Comparison of ENCODE assay signal across 11 cellular contexts in genomic region chr11:48005133-48005532, GRCh38. TPM values are rescaled to one million over a fixed set of nuclear protein-coding genes. Genes with fewer than 3 reads are reported as not detected.
DNase-seq lines count a peak whose midpoint lies in the region; ATAC-seq and TF ChIP-seq lines count a peak whose summit lies in the region.
"Had no signal": no experiment of that assay in that cellular context is flagged by ENCODE, and none has a peak within 500 bp of the region (broad histone marks: within the 10 kb centered on the region; RNA-seq: fewer than 3 reads in every experiment).

No MANE protein-coding gene starts in this region.

- TF ChIP-seq CTCF in fibroblast of mammary gland (conservative IDR thresholded peaks at IDR 0.05; ENCODE audit: control insufficient read depth, insufficient read depth, low read depth, low read length) = no peak

- peak overlapping the region; percentile 93 for H3K27ac Mint-ChIP-seq in stimulated activated memory B cell treated with anti-CD40 and anti-IgM and Interleukin-4, amounts not matched to agents 10 μg/mL and 1 μg/mL and 100 μg/mL, for 72 hours

- no peak overlapping the region for H3K4me3 ChIP-seq in fibroblast of mammary gland (ENCODE audit: control insufficient read depth, low read depth, low read length)
- H3K4me3 ChIP-seq: SJSA1 had no signal

- no peaks in the 10 kb centered on the region for H3K27me3 Mint-ChIP-seq in stimulated activated memory B cell treated with anti-CD40 and anti-IgM and Interleukin-4, amounts not matched to agents 10 μg/mL and 1 μg/mL and 100 μg/mL, for 72 hours

- H3K9me3 Mint-ChIP-seq in stimulated activated memory B cell treated with anti-CD40 and anti-IgM and Interleukin-4, amounts not matched to agents 10 μg/mL and 1 μg/mL and 100 μg/mL, for 72 hours = no peaks in the 10 kb centered on the region

- DNase-seq in SIG-M5 treated with dmso at 0.1 percent for 504 hours (lab: John Stamatoyannopoulos, UW; ENCODE audit: unreplicated experiment) (peak; percentile 31), SIG-M5 (lab: John Stamatoyannopoulos, UW) (no peak), fibroblast of mammary gland (ENCODE audit: low read depth) (peak; percentile 54), A172 (ENCODE audit: low spot score) (no peak), GM19240 (ENCODE audit: insufficient read length, low spot score) (no peak)
- DNase-seq in activated CD4-positive, alpha-beta T cell treated with anti-CD3 and anti-CD28 coated beads, Interleukin-2, amount 50 U/mL, for 48 hours = peak; percentile 51 to 66
- DNase-seq: amygdala, NCI-H1436 had no signal

- no peak for ATAC-seq in stimulated activated memory B cell treated with anti-CD40 and anti-IgM and Interleukin-4, amounts not matched to agents 10 μg/mL and 1 μg/mL and 100 μg/mL, for 72 hours
- ATAC-seq in HG03039 (IDR thresholded peaks at IDR 0.05; ENCODE audit: unreplicated experiment) = no peak

- H3K36me3 Mint-ChIP-seq in stimulated activated memory B cell treated with anti-CD40 and anti-IgM and Interleukin-4, amounts not matched to agents 10 μg/mL and 1 μg/mL and 100 μg/mL, for 72 hours = no peaks in the 10 kb centered on the region

- peaks cover 73% of the 10 kb centered on the region for H3K4me1 Mint-ChIP-seq in stimulated activated memory B cell treated with anti-CD40 and anti-IgM and Interleukin-4, amounts not matched to agents 10 μg/mL and 1 μg/mL and 100 μg/mL, for 72 hours

- H3K4me3 Mint-ChIP-seq in stimulated activated memory B cell treated with anti-CD40 and anti-IgM and Interleukin-4, amounts not matched to agents 10 μg/mL and 1 μg/mL and 100 μg/mL, for 72 hours = peak overlapping the region; percentile 29

RNA-seq across cellular contexts. Expression of gene PTPRJ, which starts 24.8 kb away (rescaled TPM):
- 15.2 and 15.8 TPM in 2 replicates for total RNA-seq in A172 (2014; rRNA removed; shearing (Covaris generic))

Comparison
In these comparisons a context has a peak if more than half of its experiments do, and no peak if none do; other contexts are left out.
1. DNase-seq: peak in SIG-M5 treated with dmso at 0.1 percent for 504 hours (single experiment), activated CD4-positive, alpha-beta T cell treated with anti-CD3 and anti-CD28 coated beads, Interleukin-2, amount 50 U/mL, for 48 hours (2 of 2) and fibroblast of mammary gland (single experiment); none in SIG-M5 (single experiment), A172 (single experiment) and GM19240 (single experiment).